10 cellular contexts compared by ENCODE assay signal in genomic region chr2:127416486-127417001, GRCh38. TPM values are rescaled to one million over a fixed set of nuclear protein-coding genes. Genes with fewer than 3 reads are reported as not detected.
DNase-seq lines count a peak whose midpoint lies in the region; ATAC-seq lines count a peak whose summit lies in the region.
"Had no signal": no experiment of that assay in that cellular context is flagged by ENCODE, and none has a peak within 500 bp of the region (broad histone marks: within the 10 kb centered on the region; RNA-seq: fewer than 3 reads in every experiment).

No MANE protein-coding gene starts in this region.

- no peak overlapping the region for H3K14ac ChIP-seq in trophoblast cell (ENCODE audit: low read length)

- no peaks in the 10 kb centered on the region for H3K79me2 ChIP-seq in trophoblast cell (ENCODE audit: control insufficient read depth, insufficient read depth, low read length, poor library complexity)

- no peak overlapping the region for H2AK5ac ChIP-seq in trophoblast cell (ENCODE audit: low read length)

- H2AFZ ChIP-seq in trophoblast cell (ENCODE audit: insufficient read depth, low read length, poor library complexity), result no peak overlapping the region

- no peak overlapping the region for H2BK120ac ChIP-seq in trophoblast cell (ENCODE audit: insufficient read depth, low read length, poor library complexity)

- H3K23ac ChIP-seq in trophoblast cell (ENCODE audit: low read length), result no peak overlapping the region

- no peak overlapping the region for H4K91ac ChIP-seq in trophoblast cell (ENCODE audit: low read depth, low read length)

- H3K4ac ChIP-seq in trophoblast cell (ENCODE audit: low read depth, low read length), result no peak overlapping the region

- H3K27me3 ChIP-seq in duodenal mucosa (ENCODE audit: control insufficient read depth in 1 of 2, insufficient read depth in 2 of 2, low read length in 2 of 2) (no peaks in the 10 kb centered on the region), trophoblast cell (ENCODE audit: insufficient read depth, low read length) (peaks cover 3% of the 10 kb centered on the region)

- no CpG with 5 or more reads among the region's 6 CpGs for WGBS in trophoblast cell (ENCODE audit: extremely low coverage, insufficient coverage, insufficient read length)

- DNase-seq in trophoblast cell (no peak), DMS79 treated with DMSO at 0.1 percent for 48 hours (lab: John Stamatoyannopoulos, UW) (no peak), NCI-H774 (lab: John Stamatoyannopoulos, UW) (no peak), H4 (ENCODE audit: low spot score) (no peak)
- no peak for DNase-seq in stimulated activated CD4-positive, alpha-beta T cell treated with anti-CD3 and anti-CD28 coated beads, Interleukin-1b, Interleukin-23, amount 100 ng/mL, for 48 hours

- H3K4me1 ChIP-seq in duodenal mucosa (ENCODE audit: control insufficient read depth in 1 of 2, insufficient read depth in 2 of 2, low read length in 2 of 2), result peaks cover 15 to 17% of the 10 kb centered on the region in 2 donors
- H3K4me1 ChIP-seq in trophoblast cell (ENCODE audit: control insufficient read depth in 1 of 2, insufficient read depth in 2 of 2, low read length in 2 of 2), result peaks cover 8 to 9% of the 10 kb centered on the region in 2 experiments

- H3K27ac ChIP-seq in KOPT-K1 (ENCODE audit: low read depth, low read length, poor library complexity, severe bottlenecking), result peak overlapping the region; percentile 86
- H3K27ac ChIP-seq in duodenal mucosa (ENCODE audit: low read depth, low read length), result no peak overlapping the region
- no peak overlapping the region for H3K27ac ChIP-seq in trophoblast cell (ENCODE audit: low read depth, low read length)

- no peak overlapping the region for H4K12ac ChIP-seq in trophoblast cell (ENCODE audit: low read depth, low read length)

- no peak overlapping the region for H3K18ac ChIP-seq in trophoblast cell (ENCODE audit: low read length)

- H3K4me2 ChIP-seq in trophoblast cell (ENCODE audit: low read length), result peak overlapping the region; percentile 84

- H3K36me3 ChIP-seq in KOPT-K1 (ENCODE audit: insufficient read depth, low read length) (no peaks in the 10 kb centered on the region), duodenal mucosa (ENCODE audit: control insufficient read depth in 1 of 2, insufficient read depth in 2 of 2, low read length in 2 of 2) (no peaks in the 10 kb centered on the region), trophoblast cell (ENCODE audit: control insufficient read depth in 1 of 2, insufficient read depth in 2 of 2, low read length in 2 of 2) (no peaks in the 10 kb centered on the region)

- H3K4me3 ChIP-seq in duodenal mucosa (ENCODE audit: low read depth in 1 of 2, low read length in 2 of 2) (peak overlapping the region; percentile 70 to 78), trophoblast cell (ENCODE audit: low read depth, low read length) (peak overlapping the region; percentile 25)

- no peak overlapping the region for H2BK5ac ChIP-seq in trophoblast cell (ENCODE audit: low read depth, low read length, poor library complexity)

- H3K9me3 ChIP-seq in KOPT-K1 (ENCODE audit: insufficient read depth, low read length, poor library complexity, severe bottlenecking) (no peaks in the 10 kb centered on the region), duodenal mucosa (ENCODE audit: control insufficient read depth in 1 of 2, low read length in 2 of 2) (no peaks in the 10 kb centered on the region), trophoblast cell (ENCODE audit: insufficient read depth, low read depth, low read length) (no peaks in the 10 kb centered on the region)

- H2BK12ac ChIP-seq in trophoblast cell (ENCODE audit: low read length), result no peak overlapping the region

- ATAC-seq in GM19324 (IDR thresholded peaks at IDR 0.05; ENCODE audit: low FRiP score, unreplicated experiment), result peak; percentile 14

- peak overlapping the region; percentile 52 to 67 for H3K9ac ChIP-seq in duodenal mucosa (ENCODE audit: low read depth in 1 of 2, low read length in 2 of 2)
- no peak overlapping the region for H3K9ac ChIP-seq in trophoblast cell (ENCODE audit: low read length)

- no peaks in the 10 kb centered on the region for H3K79me1 ChIP-seq in trophoblast cell (ENCODE audit: low read length)

- H4K8ac ChIP-seq in trophoblast cell (ENCODE audit: low read depth, low read length), result peak overlapping the region; percentile 3

RNA-seq across cellular contexts. Expression of gene PROC, which starts 1.7 kb away (rescaled TPM):
- polyA plus RNA-seq in trophoblast cell (2013), result 0.26 and 0.46 TPM in 2 replicates
- 1.3 and 2.6 TPM in 2 replicates for total RNA-seq in H4 (2014; rRNA removed; shearing (Covaris generic))
- total RNA-seq: neural crest cell, SK-MEL-5 had no signal

RNA-seq across cellular contexts. Expression of gene MAP3K2, which starts 28.8 kb away (rescaled TPM):
- 14.3 and 15.3 TPM in 2 replicates for polyA plus RNA-seq in trophoblast cell (2013)
- 15.5 and 17.4 TPM in 2 replicates for total RNA-seq in H4 (2014; rRNA removed; shearing (Covaris generic))
